In the genomic region with DNA sequence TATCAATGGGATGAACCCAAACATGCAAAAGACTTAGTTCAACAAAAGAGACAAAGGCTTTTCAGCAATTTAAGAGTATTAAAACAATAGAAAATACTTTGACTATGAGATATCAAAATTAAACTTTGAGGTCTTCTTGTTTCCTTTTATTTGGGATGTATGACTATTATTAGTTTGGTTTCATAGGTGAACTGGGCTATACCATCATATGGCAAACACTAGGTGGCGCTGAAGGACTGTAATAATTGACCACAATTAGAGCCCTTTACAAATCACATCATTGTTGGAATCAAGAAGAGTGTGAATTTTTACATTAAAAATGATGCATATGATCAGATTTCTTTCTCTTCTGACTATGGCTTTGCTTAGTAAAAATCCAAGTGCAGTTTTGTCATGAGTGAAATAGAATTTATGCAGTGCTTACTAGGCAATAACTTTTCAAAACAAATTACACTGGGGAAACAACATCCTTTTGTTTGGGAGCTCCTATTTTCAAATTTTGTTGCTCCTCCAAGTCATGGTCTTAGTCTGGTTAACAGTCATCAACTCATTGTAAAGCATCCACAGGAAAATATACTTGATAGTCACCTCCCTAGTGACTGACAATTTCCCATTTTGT, we compare ENCODE assay signal across 8 cellular contexts. TPM values are rescaled to one million over a fixed set of nuclear protein-coding genes. Genes with fewer than 3 reads are reported as not detected.
DNase-seq lines count a peak whose midpoint lies in the region; ATAC-seq, FAIRE-seq and TF ChIP-seq lines count a peak whose summit lies in the region.

No MANE protein-coding gene starts in this region.

- TF ChIP-seq CTCF in D721Med (IDR thresholded peaks at IDR 0.05; ENCODE audit: insufficient read depth, missing control alignments), result peak; percentile 88
- TF ChIP-seq CTCF in heart left ventricle (IDR thresholded peaks at IDR 0.05), result peak; percentile 59 to 83 (median 74)

- H3K36me3 Mint-ChIP-seq in activated CD8-positive, alpha-beta T cell treated with anti-CD3 and anti-CD28 coated beads, Interleukin-2, amount 10 ng/mL, durations not matched to agents 7 days and 5 days (ENCODE audit: low read depth), result no peaks in the 10 kb centered on the region

- FAIRE-seq in D721Med (lab: Jason Lieb, UNC), result peak; percentile 97

- ATAC-seq in GM18873 (IDR thresholded peaks at IDR 0.05; ENCODE audit: low FRiP score, unreplicated experiment) (peak; percentile 89), HG03280 (IDR thresholded peaks at IDR 0.05; ENCODE audit: unreplicated experiment) (peak; percentile 71), heart left ventricle (peak in 1 of 4 donors; percentile 62), HG02970 (IDR thresholded peaks at IDR 0.05; ENCODE audit: low FRiP score, unreplicated experiment) (no peak)
- ATAC-seq in activated CD8-positive, alpha-beta T cell treated with anti-CD3 and anti-CD28 coated beads, Interleukin-2, amount 10 ng/mL, durations not matched to agents 7 days and 5 days, result no peak

- TF ChIP-seq POLR2A in heart left ventricle (IDR thresholded peaks at IDR 0.05), result no peak

- no peaks in the 10 kb centered on the region for H3K9me3 ChIP-seq in heart left ventricle

- no peaks in the 10 kb centered on the region for H3K4me1 ChIP-seq in heart left ventricle

- WGBS in heart left ventricle, 4 donors, result 0% methylated on average over 1 of the region's 1 CpG

- H3K27me3 ChIP-seq in heart left ventricle, result peaks cover 0 to 20% (median 0%) of the 10 kb centered on the region in 9 donors

- POLR2A ChIA-PET in activated CD8-positive, alpha-beta T cell treated with anti-CD3 and anti-CD28 coated beads, Interleukin-2, amount 10 ng/mL, durations not matched to agents 7 days and 5 days (lab: Charles Lee), result no interaction called here

- DNase-seq in D721Med (ENCODE audit: insufficient read length, low spot score), result no peak
- DNase-seq in NCI-H460 (ENCODE audit: extremely low read depth, low read depth), result peak; percentile 77
- peak; percentile 65 for DNase-seq in activated CD8-positive, alpha-beta T cell treated with anti-CD3 and anti-CD28 coated beads, Interleukin-2, amount 10 ng/mL, durations not matched to agents 7 days and 5 days
- DNase-seq in heart left ventricle, result peak in 3 of 5 donors; percentile 23 to 38 (median 33)
- peak; percentile 10 for DNase-seq in smooth muscle cell of the brain vasculature (ENCODE audit: low read depth, low spot score)

- H3K27ac ChIP-seq in heart left ventricle, result no peak overlapping the region

- H3K27me3 Mint-ChIP-seq in activated CD8-positive, alpha-beta T cell treated with anti-CD3 and anti-CD28 coated beads, Interleukin-2, amount 10 ng/mL, durations not matched to agents 7 days and 5 days (ENCODE audit: low read depth), result peaks cover 4% of the 10 kb centered on the region

- CTCF ChIA-PET in activated CD8-positive, alpha-beta T cell treated with anti-CD3 and anti-CD28 coated beads, Interleukin-2, amount 10 ng/mL, durations not matched to agents 7 days and 5 days (lab: Charles Lee), result interaction anchor here (0.7 to 1.5 kb wide), 2 partner anchors 8 to 64 kb away, joined by 3 read pairs; no protein-coding TSS in a partner anchor

- no peaks in the 10 kb centered on the region for H3K9me3 Mint-ChIP-seq in activated CD8-positive, alpha-beta T cell treated with anti-CD3 and anti-CD28 coated beads, Interleukin-2, amount 10 ng/mL, durations not matched to agents 7 days and 5 days (ENCODE audit: insufficient read depth)

- no peaks in the 10 kb centered on the region for H3K4me1 Mint-ChIP-seq in activated CD8-positive, alpha-beta T cell treated with anti-CD3 and anti-CD28 coated beads, Interleukin-2, amount 10 ng/mL, durations not matched to agents 7 days and 5 days (ENCODE audit: low read depth)

- no peak overlapping the region for H3K4me3 Mint-ChIP-seq in activated CD8-positive, alpha-beta T cell treated with anti-CD3 and anti-CD28 coated beads, Interleukin-2, amount 10 ng/mL, durations not matched to agents 7 days and 5 days

- H3K4me3 ChIP-seq in heart left ventricle, result no peak overlapping the region

- no peaks in the 10 kb centered on the region for H3K36me3 ChIP-seq in heart left ventricle

- intact Hi-C loops in heart left ventricle (cut with DNase I), result loop anchor here in 4 of 10 donors (5.0 to 10.0 kb wide), 4 partner anchors 304 to 1996 kb away; no protein-coding TSS in a partner anchor

- H3K27ac Mint-ChIP-seq in activated CD8-positive, alpha-beta T cell treated with anti-CD3 and anti-CD28 coated beads, Interleukin-2, amount 10 ng/mL, durations not matched to agents 7 days and 5 days, result no peak overlapping the region

RNA-seq across cellular contexts. Expression of a gene that starts 14.7 kb away (rescaled TPM):
- total RNA-seq in NCI-H460 (2014; rRNA removed; shearing (Covaris generic)), result 1.1 and 2.4 TPM in 2 replicates
- polyA plus RNA-seq in NCI-H460 (2014; cell fraction: nucleus; rRNA removed), result 0.33 and 0.81 TPM in 2 replicates
- total RNA-seq in activated CD8-positive, alpha-beta T cell treated with anti-CD3 and anti-CD28 coated beads, Interleukin-2, amount 10 ng/mL, durations not matched to agents 7 days and 5 days, result not detected
- total RNA-seq in heart left ventricle, result not detected
- polyA plus RNA-seq in heart left ventricle, result not detected

Comparison
In these comparisons a context has a peak if more than half of its experiments do, and no peak if none do; other contexts are left out.
1. ATAC-seq: peak in GM18873 (single experiment) and HG03280 (single experiment); none in activated CD8-positive, alpha-beta T cell treated with anti-CD3 and anti-CD28 coated beads, Interleukin-2, amount 10 ng/mL, durations not matched to agents 7 days and 5 days (single experiment) and HG02970 (single experiment).